Comparison of ENCODE assay signal across 25 cellular contexts in the genomic region with DNA sequence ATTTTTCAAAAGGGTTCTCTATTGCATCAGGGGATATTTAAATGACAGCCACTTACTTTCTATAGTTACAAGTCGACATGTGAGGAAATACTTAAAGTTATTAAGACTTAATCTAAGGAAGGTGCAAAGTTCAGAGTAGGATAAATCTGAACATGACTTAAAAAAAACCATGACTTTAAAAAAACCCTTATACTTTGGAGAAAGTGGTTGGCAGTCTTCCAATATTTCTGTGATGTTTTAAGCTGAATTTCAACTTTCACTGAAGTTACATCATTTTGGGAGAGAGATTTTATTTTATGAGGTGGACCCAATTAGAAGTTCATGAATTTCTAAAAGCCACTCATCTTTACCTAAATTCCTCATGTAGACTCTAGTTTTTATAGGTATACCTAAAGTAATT. TPM values are rescaled to one million over a fixed set of nuclear protein-coding genes. Genes with fewer than 3 reads are reported as not detected.
A peak's percentile ranks its signal among the peaks of the same experiment; 100 is the strongest.
DNase-seq lines count a peak whose midpoint lies in the region; ATAC-seq, FAIRE-seq and TF ChIP-seq lines count a peak whose summit lies in the region.
"Had no signal": no experiment of that assay in that cellular context is flagged by ENCODE, and none has a peak within 500 bp of the region (broad histone marks: within the 10 kb centered on the region; RNA-seq: fewer than 3 reads in every experiment).

No MANE protein-coding gene starts in this region.

- no peak for FAIRE-seq in K562 (lab: Jason Lieb, UNC)
- FAIRE-seq: GM18507, GM19239 had no signal

- H3K36me3 ChIP-seq in K562 (ENCODE audit: control insufficient read depth, insufficient read depth, low read length) (peaks cover 60% of the 10 kb centered on the region), BE2C (peaks cover 50% of the 10 kb centered on the region)

- H3K4me1 ChIP-seq in K562 (replicated peaks in 1 of 2; ENCODE audit: control insufficient read depth in 2 of 2, insufficient read depth in 2 of 2, low read length in 2 of 2) (peaks cover 4 to 44% of the 10 kb centered on the region in 2 experiments; a peak in 4 of 5 replicates), BE2C (no peaks in the 10 kb centered on the region)

- TF ChIP-seq POLR2A in K562 (conservative IDR thresholded peaks at IDR 0.05), result no peak

- H3K4me2 ChIP-seq in K562 (ENCODE audit: insufficient read depth, low read length), result no peak overlapping the region

- CTCF ChIA-PET in activated CD4-positive, alpha-beta T cell treated with anti-CD3 and anti-CD28 coated beads for 36 hours (lab: Charles Lee), result interaction anchor here (0.6 to 0.7 kb wide), 2 partner anchors 57 to 653 kb away, joined by 3 read pairs; no protein-coding TSS in a partner anchor
- CTCF ChIA-PET in K562 (lab: Yijun Ruan, JAX; ENCODE audit: low intra/inter-chr PET ratio), result no interaction called here
- CTCF ChIA-PET in activated CD8-positive, alpha-beta memory T cell treated with anti-CD3 and anti-CD28 coated beads, Interleukin-2, amount 10 ng/mL, durations not matched to agents 7 days and 5 days (lab: Charles Lee), result interaction anchor here (1.3 kb wide), 1 partner anchor 12 kb away, joined by 3 read pairs; no protein-coding TSS in a partner anchor

- POLR2A ChIA-PET in activated CD4-positive, alpha-beta T cell treated with anti-CD3 and anti-CD28 coated beads for 36 hours (lab: Charles Lee), result no interaction called here
- POLR2A ChIA-PET in K562 (lab: Yijun Ruan, JAX), result no interaction called here

- no peaks in the 10 kb centered on the region for H3K9me1 ChIP-seq in K562 (ENCODE audit: control insufficient read depth, insufficient read depth, low read length)

- H3K4me3 Mint-ChIP-seq in activated CD4-positive, alpha-beta T cell treated with anti-CD3 and anti-CD28 coated beads for 36 hours, result no peak overlapping the region
- H3K4me3 Mint-ChIP-seq in osteocyte (ENCODE audit: unreplicated experiment), result no peak overlapping the region
- H3K4me3 Mint-ChIP-seq in activated CD8-positive, alpha-beta memory T cell treated with anti-CD3 and anti-CD28 coated beads, Interleukin-2, amount 10 ng/mL, durations not matched to agents 7 days and 5 days, result no peak overlapping the region
- H3K4me3 Mint-ChIP-seq: CD14-positive monocyte, IgD-negative memory B cell had no signal

- H3K27ac ChIP-seq in K562 (ENCODE audit: extremely low read depth, low read depth, low read length), result no peak overlapping the region
- H3K27ac ChIP-seq: 22Rv1 had no signal

- in situ Hi-C loops in K562 (cut with MboI), result no loop called here

- no peak for TF ChIP-seq EP300 in K562 (IDR thresholded peaks at IDR 0.05; ENCODE audit: low read length)

- intact Hi-C loops in activated CD4-positive, alpha-beta T cell treated with anti-CD3 and anti-CD28 coated beads for 36 hours (cut with DNase I, micrococcal nuclease), result no loop called here
- intact Hi-C loops in K562 (cut with micrococcal nuclease), result no loop called here

- H3K27me3 ChIP-seq in K562 (ENCODE audit: control insufficient read depth in 2 of 2, insufficient read depth in 2 of 2, low read length in 2 of 2) (no peaks in the 10 kb centered on the region), BE2C (no peaks in the 10 kb centered on the region)

- TF ChIP-seq RAD21 in K562 (CRISPR knock-in tag; conservative IDR thresholded peaks at IDR 0.05 in 1 of 2, IDR thresholded peaks at IDR 0.05 in 1 of 2), result no peak

- H3K79me2 ChIP-seq in K562 (ENCODE audit: control insufficient read depth, insufficient read depth, low read length), result no peaks in the 10 kb centered on the region

- peak overlapping the region; percentile 33 for H3K27ac Mint-ChIP-seq in activated CD4-positive, alpha-beta T cell treated with anti-CD3 and anti-CD28 coated beads for 36 hours
- H3K27ac Mint-ChIP-seq in osteocyte (ENCODE audit: unreplicated experiment), result peak overlapping the region; percentile 52
- H3K27ac Mint-ChIP-seq in activated CD8-positive, alpha-beta memory T cell treated with anti-CD3 and anti-CD28 coated beads, Interleukin-2, amount 10 ng/mL, durations not matched to agents 7 days and 5 days, result no peak overlapping the region
- H3K27ac Mint-ChIP-seq: CD14-positive monocyte, IgD-negative memory B cell had no signal

- H3K4me1 Mint-ChIP-seq in activated CD4-positive, alpha-beta T cell treated with anti-CD3 and anti-CD28 coated beads for 36 hours, result peaks cover 34% of the 10 kb centered on the region
- peaks cover 6% of the 10 kb centered on the region for H3K4me1 Mint-ChIP-seq in osteocyte (ENCODE audit: unreplicated experiment)
- H3K4me1 Mint-ChIP-seq in activated CD8-positive, alpha-beta memory T cell treated with anti-CD3 and anti-CD28 coated beads, Interleukin-2, amount 10 ng/mL, durations not matched to agents 7 days and 5 days, result peaks cover 22% of the 10 kb centered on the region
- H3K4me1 Mint-ChIP-seq: CD14-positive monocyte, IgD-negative memory B cell had no signal

- H2AFZ ChIP-seq in K562 (ENCODE audit: low read depth, low read length), result no peak overlapping the region

- DNase-seq in activated CD4-positive, alpha-beta T cell treated with anti-CD3 and anti-CD28 coated beads for 36 hours, result no peak
- no peak for DNase-seq in activated CD4-positive, alpha-beta T cell treated with anti-CD3 and anti-CD28 coated beads for 48 hours
- DNase-seq in K562 (ENCODE audit: extremely low read depth in 1 of 4, low spot score in 3 of 4) (no peak), fibroblast of pulmonary artery (ENCODE audit: low read depth) (peak; percentile 13), osteocyte (ENCODE audit: extremely low spot score, unreplicated experiment) (no peak), BE2C (no peak)
- DNase-seq in activated T-cell treated with anti-CD3 and anti-CD28 coated beads, Interleukin-2, amount 50 U/mL, for 1 hour, result no peak
- DNase-seq in activated CD8-positive, alpha-beta memory T cell treated with anti-CD3 and anti-CD28 coated beads, Interleukin-2, amount 10 ng/mL, durations not matched to agents 7 days and 5 days, result no peak
- DNase-seq: DMS53, GDM1, Karpas-422, MV-4-11, NCI-H1105 treated with DMSO at 0.1 percent for 48 hours, NCI-H2029 treated with DMSO at 0.1 percent for 48 hours, NCI-H226, NCI-H510A treated with DMSO at 0.1 percent for 48 hours, NCI-H82, Right ventricle myocardium superior had no signal

- H3K9ac ChIP-seq in K562 (ENCODE audit: insufficient read depth in 1 of 2, low read depth in 2 of 2, low read length in 2 of 2), result no peak overlapping the region

- H3K9me3 Mint-ChIP-seq in activated CD4-positive, alpha-beta T cell treated with anti-CD3 and anti-CD28 coated beads for 36 hours (ENCODE audit: low read depth), result no peaks in the 10 kb centered on the region
- H3K9me3 Mint-ChIP-seq in osteocyte (ENCODE audit: unreplicated experiment), result no peaks in the 10 kb centered on the region
- no peaks in the 10 kb centered on the region for H3K9me3 Mint-ChIP-seq in activated CD8-positive, alpha-beta memory T cell treated with anti-CD3 and anti-CD28 coated beads, Interleukin-2, amount 10 ng/mL, durations not matched to agents 7 days and 5 days (ENCODE audit: low read depth)
- H3K9me3 Mint-ChIP-seq: CD14-positive monocyte, IgD-negative memory B cell had no signal

- no peak for TF ChIP-seq CTCF in K562 (IDR thresholded peaks at IDR 0.05 in 2 of 3, conservative IDR thresholded peaks at IDR 0.05 in 1 of 3; ENCODE audit: insufficient read depth in 2 of 3, low read depth in 1 of 3, low read length in 3 of 3)
- no peak for TF ChIP-seq CTCF in fibroblast of pulmonary artery (IDR thresholded peaks at IDR 0.05; ENCODE audit: low read length, missing control alignments)
- TF ChIP-seq CTCF in osteocyte (IDR thresholded peaks at IDR 0.05), result no peak
- no peak for TF ChIP-seq CTCF in BE2C (IDR thresholded peaks at IDR 0.05; ENCODE audit: low read depth, low read length)

- peaks cover 62% of the 10 kb centered on the region for H3K36me3 Mint-ChIP-seq in activated CD4-positive, alpha-beta T cell treated with anti-CD3 and anti-CD28 coated beads for 36 hours (ENCODE audit: low read depth)
- H3K36me3 Mint-ChIP-seq in osteocyte (ENCODE audit: unreplicated experiment), result peaks cover 73% of the 10 kb centered on the region
- H3K36me3 Mint-ChIP-seq in activated CD8-positive, alpha-beta memory T cell treated with anti-CD3 and anti-CD28 coated beads, Interleukin-2, amount 10 ng/mL, durations not matched to agents 7 days and 5 days, result peaks cover 52% of the 10 kb centered on the region

- no peaks in the 10 kb centered on the region for H3K9me3 ChIP-seq in K562 (replicated peaks; ENCODE audit: control insufficient read depth, insufficient read depth, low read depth, low read length)
- H3K9me3 ChIP-seq in BE2C, result no peaks in the 10 kb centered on the region

- H3K27me3 Mint-ChIP-seq in activated CD4-positive, alpha-beta T cell treated with anti-CD3 and anti-CD28 coated beads for 36 hours, result no peaks in the 10 kb centered on the region
- no peaks in the 10 kb centered on the region for H3K27me3 Mint-ChIP-seq in osteocyte (ENCODE audit: unreplicated experiment)
- no peaks in the 10 kb centered on the region for H3K27me3 Mint-ChIP-seq in activated CD8-positive, alpha-beta memory T cell treated with anti-CD3 and anti-CD28 coated beads, Interleukin-2, amount 10 ng/mL, durations not matched to agents 7 days and 5 days
- H3K27me3 Mint-ChIP-seq: IgD-negative memory B cell had no signal

- ATAC-seq in activated CD4-positive, alpha-beta T cell treated with anti-CD3 and anti-CD28 coated beads for 36 hours, result no peak
- no peak for ATAC-seq in K562
- ATAC-seq in activated CD8-positive, alpha-beta memory T cell treated with anti-CD3 and anti-CD28 coated beads, Interleukin-2, amount 10 ng/mL, durations not matched to agents 7 days and 5 days, result no peak

- 55% methylated on average over 1 of the region's 1 CpG for WGBS in K562 (ENCODE audit: insufficient coverage, low coverage, missing lambda C conversion rate)

- no peak overlapping the region for H3K4me3 ChIP-seq in K562
- no peak overlapping the region for H3K4me3 ChIP-seq in fibroblast of pulmonary artery (replicated peaks; ENCODE audit: low read depth, low read length)
- H3K4me3 ChIP-seq in BE2C (ENCODE audit: low read depth, low read length), result no peak overlapping the region

- no TSS peak for BruUV-seq in K562 (replicated peaks; lab: Mats Ljungman, UMichigan)

- no peaks in the 10 kb centered on the region for H4K20me1 ChIP-seq in K562 (replicated peaks; ENCODE audit: control insufficient read depth, insufficient read depth, low read length)

RNA-seq across cellular contexts. Expression of a gene that starts 56.4 kb away (rescaled TPM):
- under 1 TPM; 0.05 to 0.16 TPM for total RNA-seq in activated CD4-positive, alpha-beta T cell treated with anti-CD3 and anti-CD28 coated beads for 36 hours
- not detected in 2 replicates for total RNA-seq in K562 (2011; cell fraction: chromatin; rRNA removed; ENCODE audit: low replicate concordance)
- total RNA-seq in K562 (2011; cell fraction: nucleolus; rRNA removed), result not detected in 2 replicates
- total RNA-seq in K562 (2011; cell fraction: nucleoplasm; rRNA removed), result not detected in 2 replicates
- total RNA-seq in K562 (2014; rRNA removed), result not detected in 2 replicates
- total RNA-seq in K562 (2014; rRNA removed; fragmentation: Illumina TruSeq; extraction: Trizol), result not detected in 2 replicates
- total RNA-seq in K562 (2015; rRNA removed; fragmentation: Illumina TruSeq; extraction: Trizol), result not detected in 2 replicates
- total RNA-seq in K562 (2021), result not detected in 2 replicates
- not detected in 2 replicates for polyA plus RNA-seq in K562 (2011; rRNA removed)
- not detected in 2 replicates for polyA plus RNA-seq in K562 (2011; cell fraction: cytosol; rRNA removed)
- polyA plus RNA-seq in K562 (2011; cell fraction: nucleus; rRNA removed), result not detected in 2 replicates
- polyA plus RNA-seq in K562 (2012), result 0.03 and 0.14 TPM in 2 replicates
- not detected in 2 replicates for polyA plus RNA-seq in K562 (2014; fragmentation: Illumina TruSeq; extraction: Trizol)
- under 1 TPM in 1 of 2 experiments, not detected in 1; 0.07 TPM for polyA plus RNA-seq in K562 (2014; fragmentation: Nextera tagmentation; extraction: Ambion mirVana)
- 0.01 TPM in 1 of 2 replicates, not detected in the other for polyA plus RNA-seq in K562 (2014; rRNA removed)
- not detected in 2 replicates for polyA minus RNA-seq in K562 (2011; rRNA and poly(A)+ RNA removed)
- not detected in 2 replicates for polyA minus RNA-seq in K562 (2011; cell fraction: cytosol; rRNA and poly(A)+ RNA removed)
- not detected in 2 replicates for polyA minus RNA-seq in K562 (2011; cell fraction: nucleus; rRNA and poly(A)+ RNA removed)
- 1.5 and 2.1 TPM in 2 replicates for total RNA-seq in osteocyte
- polyA plus RNA-seq in BE2C (2012; ENCODE audit: insufficient read depth, insufficient read length, low read depth), result not detected
- not detected for total RNA-seq in activated CD8-positive, alpha-beta memory T cell treated with anti-CD3 and anti-CD28 coated beads, Interleukin-2, amount 10 ng/mL, durations not matched to agents 7 days and 5 days
- total RNA-seq: H4, M059J had no signal
- polyA plus RNA-seq: CD14-positive monocyte, IgD-negative memory B cell had no signal
